ENCODE assay signal across 14 cellular contexts in genomic region chr1:87104140-87104539, GRCh38.
DNase-seq lines count a peak whose midpoint lies in the region; ATAC-seq, FAIRE-seq and TF ChIP-seq lines count a peak whose summit lies in the region.
"Had no signal": no experiment of that assay in that cellular context is flagged by ENCODE, and none has a peak within 500 bp of the region (broad histone marks: within the 10 kb centered on the region; RNA-seq: fewer than 3 reads in every experiment).

No MANE protein-coding gene starts in this region.

- no peak for ATAC-seq in HepG2
- ATAC-seq in right lobe of liver, result no peak
- ATAC-seq: GM12878 had no signal

- H3K23ac ChIP-seq in mesenchymal stem cell (ENCODE audit: low read length in 2 of 2), result no peak overlapping the region

- no peaks in the 10 kb centered on the region for H3K27me3 ChIP-seq in HepG2 (ENCODE audit: control insufficient read depth in 1 of 2, insufficient read depth in 2 of 2, low read length in 2 of 2)
- H3K27me3 ChIP-seq in right lobe of liver, result no peaks in the 10 kb centered on the region
- no peaks in the 10 kb centered on the region for H3K27me3 ChIP-seq in PC-9 (ENCODE audit: insufficient read depth, low read depth)
- H3K27me3 ChIP-seq in thyroid gland, result no peaks in the 10 kb centered on the region
- H3K27me3 ChIP-seq in mesenchymal stem cell (ENCODE audit: control insufficient read depth in 1 of 2, insufficient read depth in 1 of 2, low read length in 2 of 2), result no peaks in the 10 kb centered on the region

- H3K79me2 ChIP-seq in HepG2 (ENCODE audit: insufficient read depth, low read length) (no peaks in the 10 kb centered on the region), PC-9 (ENCODE audit: low read depth) (no peaks in the 10 kb centered on the region)

- no peak overlapping the region for H3K14ac ChIP-seq in mesenchymal stem cell (ENCODE audit: low read length in 2 of 2)

- DNase-seq in HepG2 (ENCODE audit: low spot score) (no peak), right lobe of liver (no peak), PC-9 (peak in 1 of 2 experiments; percentile 89), epithelial cell of prostate (ENCODE audit: low read depth, low spot score) (no peak), thyroid gland (no peak), mesenchymal stem cell (no peak), RPMI8226 (no peak)
- DNase-seq in activated T-cell treated with anti-CD3 and anti-CD28 coated beads, Interleukin-2, amount 50 U/mL, for 1 hour, result no peak
- DNase-seq: C1 segment of cervical spinal cord; CD4-positive, alpha-beta T cell; DMS79; GOT3; H9 had no signal

- H2BK120ac ChIP-seq in mesenchymal stem cell (ENCODE audit: low read depth, low read length), result no peak overlapping the region

- TF ChIP-seq EP300 in HepG2 (IDR thresholded peaks at IDR 0.05; ENCODE audit: low read depth in 2 of 2, low read length in 2 of 2), result no peak
- no peak for TF ChIP-seq EP300 in HepG2 (CRISPR knock-in tag; IDR thresholded peaks at IDR 0.05; ENCODE audit: borderline replicate concordance)

- H3K4me3 ChIP-seq in HepG2 (replicated peaks in 1 of 3; ENCODE audit: insufficient read depth in 1 of 3, low read depth in 2 of 3, low read length in 3 of 3) (no peak overlapping the region), right lobe of liver (no peak overlapping the region), PC-9 (no peak overlapping the region), thyroid gland (replicated peaks in 1 of 3) (no peak overlapping the region), mesenchymal stem cell (ENCODE audit: insufficient read depth in 1 of 2, low read depth in 1 of 2, low read length in 2 of 2) (no peak overlapping the region)
- H3K4me3 ChIP-seq: GM12878 had no signal

- H2BK5ac ChIP-seq in mesenchymal stem cell (ENCODE audit: low read depth, low read length, poor library complexity, severe bottlenecking), result no peak overlapping the region

- H3K9ac ChIP-seq in HepG2 (ENCODE audit: insufficient read depth, low read depth, low read length), result no peak overlapping the region
- no peak overlapping the region for H3K9ac ChIP-seq in mesenchymal stem cell (ENCODE audit: low read length)

- peaks cover 3 to 13% of the 10 kb centered on the region in 2 experiments; a peak in 4 of 5 replicates for H3K36me3 ChIP-seq in HepG2 (replicated peaks in 1 of 2; ENCODE audit: control insufficient read depth in 1 of 2, insufficient read depth in 2 of 2, low read length in 2 of 2)
- H3K36me3 ChIP-seq in right lobe of liver, result no peaks in the 10 kb centered on the region
- no peaks in the 10 kb centered on the region for H3K36me3 ChIP-seq in PC-9 (ENCODE audit: low read depth)
- no peaks in the 10 kb centered on the region for H3K36me3 ChIP-seq in thyroid gland
- H3K36me3 ChIP-seq in mesenchymal stem cell (ENCODE audit: control insufficient read depth in 1 of 2, insufficient read depth in 2 of 2, low read depth in 1 of 2, low read length in 2 of 2), result peaks cover 9 to 28% of the 10 kb centered on the region in 2 experiments

- H4K20me1 ChIP-seq in HepG2 (ENCODE audit: insufficient read depth, low read length), result no peaks in the 10 kb centered on the region
- H4K20me1 ChIP-seq in PC-9 (ENCODE audit: insufficient read depth), result no peaks in the 10 kb centered on the region

- no peak overlapping the region for H2AK5ac ChIP-seq in mesenchymal stem cell (ENCODE audit: low read length, severe bottlenecking)

- no peak for FAIRE-seq in HepG2 (lab: Jason Lieb, UNC)
- FAIRE-seq: GM12878 had no signal

- H3K4ac ChIP-seq in mesenchymal stem cell (ENCODE audit: low read depth in 1 of 2, low read length in 2 of 2), result no peak overlapping the region

- no peak overlapping the region for H3K18ac ChIP-seq in mesenchymal stem cell (ENCODE audit: low read depth in 1 of 2, low read length in 2 of 2)

- TF ChIP-seq CTCF in HepG2 (CRISPR knock-in tag; IDR thresholded peaks at IDR 0.05) (no peak), right lobe of liver (IDR thresholded peaks at IDR 0.05) (no peak), PC-9 (conservative IDR thresholded peaks at IDR 0.05) (no peak), thyroid gland (IDR thresholded peaks at IDR 0.05) (no peak)

- CTCF ChIA-PET in HepG2 (lab: Yijun Ruan, JAX; ENCODE audit: low intra/inter-chr PET ratio, low total read pairs), result no interaction called here
- CTCF ChIA-PET in PC-9 (lab: Charles Lee), result no interaction called here

- H3K4me2 ChIP-seq in HepG2 (ENCODE audit: low read depth, low read length) (no peak overlapping the region), PC-9 (peak overlapping the region; percentile 44), mesenchymal stem cell (ENCODE audit: low read length, poor library complexity, severe bottlenecking) (no peak overlapping the region)

- H4K8ac ChIP-seq in mesenchymal stem cell (ENCODE audit: low read length), result no peak overlapping the region

- TF ChIP-seq POLR2A in HepG2 (IDR thresholded peaks at IDR 0.05; ENCODE audit: insufficient read depth in 1 of 2, low read depth in 2 of 2, low read length in 2 of 2) (no peak), right lobe of liver (IDR thresholded peaks at IDR 0.05) (no peak), thyroid gland (IDR thresholded peaks at IDR 0.05) (no peak)

- BruUV-seq in HepG2 (replicated peaks; lab: Mats Ljungman, UMichigan) (no TSS peak), PC-9 (replicated peaks; lab: Mats Ljungman, UMichigan) (no TSS peak)

- H3K9me3 ChIP-seq in HepG2 (ENCODE audit: low read length), result no peaks in the 10 kb centered on the region
- H3K9me3 ChIP-seq in right lobe of liver, result no peaks in the 10 kb centered on the region
- peaks cover 4% of the 10 kb centered on the region; the same call in 1 of the 2 replicates for H3K9me3 ChIP-seq in PC-9 (ENCODE audit: insufficient read depth, low read depth)
- H3K9me3 ChIP-seq in thyroid gland, result no peaks in the 10 kb centered on the region
- peaks cover 4% of the 10 kb centered on the region for H3K9me3 ChIP-seq in mesenchymal stem cell (ENCODE audit: control insufficient read depth, low read length)

- no peak overlapping the region for H2AFZ ChIP-seq in HepG2 (ENCODE audit: low read length)
- no peak overlapping the region for H2AFZ ChIP-seq in PC-9
- no peak overlapping the region for H2AFZ ChIP-seq in mesenchymal stem cell (ENCODE audit: low read depth, low read length)

- H3K4me1 ChIP-seq in HepG2 (ENCODE audit: insufficient read depth, low read length), result peaks cover 11% of the 10 kb centered on the region
- no peaks in the 10 kb centered on the region for H3K4me1 ChIP-seq in right lobe of liver
- H3K4me1 ChIP-seq in PC-9 (replicated peaks; ENCODE audit: insufficient read depth), result peaks cover 31% of the 10 kb centered on the region
- no peaks in the 10 kb centered on the region for H3K4me1 ChIP-seq in thyroid gland
- no peaks in the 10 kb centered on the region for H3K4me1 ChIP-seq in mesenchymal stem cell (ENCODE audit: control insufficient read depth, insufficient read depth, low read depth, low read length)

- H4K91ac ChIP-seq in mesenchymal stem cell (ENCODE audit: low read length), result no peak overlapping the region

- no peak overlapping the region for H2BK12ac ChIP-seq in mesenchymal stem cell (ENCODE audit: low read length in 2 of 2)

- H2BK15ac ChIP-seq in mesenchymal stem cell (ENCODE audit: low read depth, poor library complexity, severe bottlenecking), result no peak overlapping the region

- H3K27ac ChIP-seq in HepG2 (ENCODE audit: extremely low read length, insufficient read depth, low read length) (no peak overlapping the region), right lobe of liver (no peak overlapping the region), PC-9 (peak overlapping the region; percentile 63), epithelial cell of prostate (peak overlapping the region; percentile 55), thyroid gland (no peak overlapping the region), mesenchymal stem cell (ENCODE audit: low read length, poor library complexity, severe bottlenecking) (no peak overlapping the region)

- intact Hi-C loops in HepG2 (cut with micrococcal nuclease; ENCODE audit: unreplicated experiment) (no loop called here), right lobe of liver (cut with DNase I) (no loop called here), PC-9 (cut with micrococcal nuclease; ENCODE audit: unreplicated experiment) (no loop called here), thyroid gland (cut with DNase I) (no loop called here)

- no peaks in the 10 kb centered on the region for H3K9me2 ChIP-seq in PC-9 (ENCODE audit: insufficient read depth)

- peaks cover 5% of the 10 kb centered on the region for H3K79me1 ChIP-seq in mesenchymal stem cell (replicated peaks; ENCODE audit: low read length, poor library complexity, severe bottlenecking)

- H3F3A ChIP-seq in PC-9 (ENCODE audit: insufficient read depth, low read depth), result peaks cover 15% of the 10 kb centered on the region; the same call in 1 of the 2 replicates

- in situ Hi-C loops in HepG2 (cut with HindIII; ENCODE audit: extremely low pct_ligation_motif_present, low pct_unique_long_range_greater_than_20kb), result no loop called here

- POLR2A ChIA-PET in HepG2 (lab: Yijun Ruan, JAX) (no interaction called here), PC-9 (lab: Charles Lee; ENCODE audit: unreplicated experiment) (interaction anchor here (0.6 kb wide), 1 partner anchor 11 kb away, joined by 3 read pairs; no protein-coding TSS in a partner anchor)

- WGBS in HepG2 (ENCODE audit: low lambda C conversion rate), result 49% methylated on average over 1 of the region's 1 CpG
- WGBS in right lobe of liver (ENCODE audit: insufficient coverage, low coverage, low lambda C conversion rate, missing lambda C conversion rate), result 85% methylated on average over 1 of the region's 1 CpG
- WGBS in thyroid gland, 2 donors, result 94 to 98% methylated on average over 1 of the region's 1 CpG
- no CpG with 5 or more reads among the region's 1 CpG for WGBS in mesenchymal stem cell

- no peak for TF ChIP-seq RAD21 in HepG2 (CRISPR knock-in tag; IDR thresholded peaks at IDR 0.05)

TF ChIP-seq in HepG2, 621 proteins besides CTCF, POLR2A, EP300 and RAD21:
- TF ChIP-seq TCF7 (IDR thresholded peaks at IDR 0.05; ENCODE audit: low read depth) (peak; percentile 33; the same call in 1 of the 2 replicates), ZNF788 (CRISPR knock-in tag; IDR thresholded peaks at IDR 0.05; ENCODE audit: borderline replicate concordance) (no peak), BCL6 (CRISPR knock-in tag; IDR thresholded peaks at IDR 0.05) (peak; percentile 30; the same call in 1 of the 2 replicates)
TF ChIP-seq in HepG2: peak in this region for 2.

Comparison
In these comparisons a context has a peak if more than half of its experiments do, and no peak if none do; other contexts are left out.
1. H3K27ac ChIP-seq: peak in PC-9 (single experiment) and epithelial cell of prostate (single experiment); none in HepG2 (single experiment), right lobe of liver (0 of 3), thyroid gland (0 of 3) and mesenchymal stem cell (single experiment).